Comparison of ENCODE assay signal across 2 cellular contexts in the genomic region with DNA sequence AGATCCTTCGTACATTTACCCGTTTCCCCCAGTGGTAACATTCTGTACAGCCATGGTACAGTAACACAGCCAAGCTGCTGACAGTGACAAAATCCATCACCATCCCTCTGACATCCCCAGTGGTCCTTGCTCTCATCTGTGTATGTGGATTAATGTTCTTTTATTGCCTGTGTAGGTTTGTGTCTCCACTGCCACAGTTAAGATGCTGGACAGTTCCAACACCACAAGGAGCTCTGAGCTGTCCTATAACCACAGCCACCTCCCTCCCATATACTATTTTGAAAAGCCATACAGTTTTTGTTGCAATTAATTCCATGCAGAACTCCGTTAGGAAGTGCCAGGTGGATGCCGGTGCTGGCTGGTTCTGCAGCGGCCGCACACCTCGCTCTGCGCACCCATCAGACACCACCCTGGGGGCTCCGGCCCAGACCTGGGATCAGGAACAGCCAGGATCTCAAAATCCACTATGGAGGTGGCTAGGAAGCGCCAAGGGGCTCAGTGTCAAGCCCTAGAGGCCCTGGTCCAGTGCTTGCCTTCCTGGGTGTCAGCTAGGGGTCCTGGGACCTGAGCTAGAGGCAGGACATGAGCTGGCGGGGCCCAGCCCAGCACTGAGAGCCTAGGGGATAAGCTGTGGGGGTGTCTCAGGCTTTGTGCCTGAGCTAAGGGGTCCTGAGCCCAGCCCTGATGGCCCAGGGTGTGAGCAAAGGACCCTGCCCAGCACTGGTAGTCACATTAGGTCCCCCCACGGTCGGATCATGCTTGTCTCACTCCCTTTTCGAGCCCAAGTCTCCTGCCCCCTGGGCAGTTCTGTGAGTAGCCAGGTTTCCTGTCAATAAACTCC.
TF ChIP-seq lines count a peak whose summit lies in the region.

No MANE protein-coding gene starts in this region.

TF ChIP-seq in Ishikawa, 13 proteins besides CTCF, POLR2A, EP300 and RAD21:
- TF ChIP-seq, protein P1, sequence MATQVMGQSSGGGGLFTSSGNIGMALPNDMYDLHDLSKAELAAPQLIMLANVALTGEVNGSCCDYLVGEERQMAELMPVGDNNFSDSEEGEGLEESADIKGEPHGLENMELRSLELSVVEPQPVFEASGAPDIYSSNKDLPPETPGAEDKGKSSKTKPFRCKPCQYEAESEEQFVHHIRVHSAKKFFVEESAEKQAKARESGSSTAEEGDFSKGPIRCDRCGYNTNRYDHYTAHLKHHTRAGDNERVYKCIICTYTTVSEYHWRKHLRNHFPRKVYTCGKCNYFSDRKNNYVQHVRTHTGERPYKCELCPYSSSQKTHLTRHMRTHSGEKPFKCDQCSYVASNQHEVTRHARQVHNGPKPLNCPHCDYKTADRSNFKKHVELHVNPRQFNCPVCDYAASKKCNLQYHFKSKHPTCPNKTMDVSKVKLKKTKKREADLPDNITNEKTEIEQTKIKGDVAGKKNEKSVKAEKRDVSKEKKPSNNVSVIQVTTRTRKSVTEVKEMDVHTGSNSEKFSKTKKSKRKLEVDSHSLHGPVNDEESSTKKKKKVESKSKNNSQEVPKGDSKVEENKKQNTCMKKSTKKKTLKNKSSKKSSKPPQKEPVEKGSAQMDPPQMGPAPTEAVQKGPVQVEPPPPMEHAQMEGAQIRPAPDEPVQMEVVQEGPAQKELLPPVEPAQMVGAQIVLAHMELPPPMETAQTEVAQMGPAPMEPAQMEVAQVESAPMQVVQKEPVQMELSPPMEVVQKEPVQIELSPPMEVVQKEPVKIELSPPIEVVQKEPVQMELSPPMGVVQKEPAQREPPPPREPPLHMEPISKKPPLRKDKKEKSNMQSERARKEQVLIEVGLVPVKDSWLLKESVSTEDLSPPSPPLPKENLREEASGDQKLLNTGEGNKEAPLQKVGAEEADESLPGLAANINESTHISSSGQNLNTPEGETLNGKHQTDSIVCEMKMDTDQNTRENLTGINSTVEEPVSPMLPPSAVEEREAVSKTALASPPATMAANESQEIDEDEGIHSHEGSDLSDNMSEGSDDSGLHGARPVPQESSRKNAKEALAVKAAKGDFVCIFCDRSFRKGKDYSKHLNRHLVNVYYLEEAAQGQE (IDR thresholded peaks at IDR 0.05; ENCODE audit: low read depth), result peak; percentile 65
- no peak for TF ChIP-seq YY1 (IDR thresholded peaks at IDR 0.05; ENCODE audit: low read depth)

TF ChIP-seq in H1, 55 proteins besides CTCF, POLR2A, EP300 and RAD21 (continued from another document):
- TF ChIP-seq SIX5 (IDR thresholded peaks at IDR 0.05; ENCODE audit: low read depth, low read length), result no peak
- TF ChIP-seq YY1 (IDR thresholded peaks at IDR 0.05; ENCODE audit: low read depth, low read length), result no peak
